9 cellular contexts compared by ENCODE assay signal in the genomic region with DNA sequence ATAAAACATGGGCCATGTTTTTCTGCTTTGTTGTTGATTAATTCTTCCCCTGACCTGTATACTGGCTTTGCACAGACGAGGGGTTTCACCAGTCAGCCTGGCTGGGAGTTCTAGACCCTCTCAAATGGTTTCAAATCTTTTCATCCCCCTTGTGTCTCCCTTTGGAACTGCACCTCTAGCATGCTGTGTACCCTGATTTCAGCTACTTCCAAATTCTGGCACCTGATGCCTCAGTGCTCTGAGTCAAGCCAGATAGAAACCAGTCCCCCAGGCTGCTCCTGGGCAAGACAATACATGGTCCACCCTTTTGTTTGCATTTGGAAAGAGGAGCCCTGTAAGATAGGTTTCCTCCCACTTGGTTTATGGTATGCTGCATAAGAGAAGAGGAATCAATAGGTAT.
DNase-seq lines count a peak whose midpoint lies in the region; ATAC-seq and TF ChIP-seq lines count a peak whose summit lies in the region.
"Had no signal": no experiment of that assay in that cellular context is flagged by ENCODE, and none has a peak within 500 bp of the region (broad histone marks: within the 10 kb centered on the region; RNA-seq: fewer than 3 reads in every experiment).

No MANE protein-coding gene starts in this region.

- no peaks in the 10 kb centered on the region for H3K79me2 ChIP-seq in Loucy (ENCODE audit: insufficient read depth, low read length)

- no peak overlapping the region for H3K4me3 ChIP-seq in Loucy (ENCODE audit: low read length, poor library complexity, severe bottlenecking)
- no peak overlapping the region for H3K4me3 ChIP-seq in choroid plexus epithelial cell (ENCODE audit: low read depth, low read length)
- H3K4me3 ChIP-seq: BLaER1 had no signal

- H3K9me3 ChIP-seq in Loucy (ENCODE audit: insufficient read depth, low read depth, low read length): no peaks in the 10 kb centered on the region

- H3K27ac Mint-ChIP-seq in neural crest cell (ENCODE audit: unreplicated experiment): no peak overlapping the region

- no peak overlapping the region for H3K4me2 ChIP-seq in Loucy (ENCODE audit: low read depth, low read length, poor library complexity, severe bottlenecking)
- H3K4me2 ChIP-seq: BLaER1 had no signal

- H4K20me1 ChIP-seq in Loucy (ENCODE audit: insufficient read depth, low read length, poor library complexity, severe bottlenecking): no peaks in the 10 kb centered on the region
- H4K20me1 ChIP-seq: BLaER1 had no signal

- H3K36me3 ChIP-seq in Loucy (ENCODE audit: insufficient read depth, low read length): no peaks in the 10 kb centered on the region
- H3K36me3 ChIP-seq: BLaER1 had no signal

- H3K9me2 ChIP-seq in Loucy (replicated peaks; ENCODE audit: low read depth, low read length): no peaks in the 10 kb centered on the region

- no peak overlapping the region for H3K4me3 Mint-ChIP-seq in neural crest cell

- H3F3A ChIP-seq in Loucy (ENCODE audit: low read depth): no peaks in the 10 kb centered on the region

- peaks cover 11% of the 10 kb centered on the region for H3K4me1 ChIP-seq in Loucy (ENCODE audit: insufficient read depth, low read length, poor library complexity, severe bottlenecking)

- H2AFZ ChIP-seq in Loucy (ENCODE audit: low read length): no peak overlapping the region

- ATAC-seq in HG03280 (IDR thresholded peaks at IDR 0.05; ENCODE audit: unreplicated experiment) (no peak), GM18861 (IDR thresholded peaks at IDR 0.05; ENCODE audit: unreplicated experiment) (no peak)

- H3K27me3 ChIP-seq in Loucy (ENCODE audit: insufficient read depth, low read length, poor library complexity, severe bottlenecking): no peaks in the 10 kb centered on the region
- H3K27me3 ChIP-seq: BLaER1 had no signal

- DNase-seq in NCI-H1436 (lab: John Stamatoyannopoulos, UW): peak; percentile 6
- DNase-seq in NCI-H1436 treated with DMSO at 0.1 percent for 48 hours (lab: John Stamatoyannopoulos, UW): no peak
- peak; percentile 73 for DNase-seq in choroid plexus epithelial cell (ENCODE audit: low read depth)
- peak; percentile 54 for DNase-seq in neural crest cell (ENCODE audit: low read depth, low spot score)
- DNase-seq in amygdala (lab: John Stamatoyannopoulos, UW): no peak

- no peak overlapping the region for H3K9ac ChIP-seq in Loucy (ENCODE audit: low read depth, low read length, poor library complexity, severe bottlenecking)
- H3K9ac ChIP-seq: BLaER1 had no signal

- no peaks in the 10 kb centered on the region for H3K27me3 Mint-ChIP-seq in neural crest cell (ENCODE audit: low read depth)

- H3K36me3 Mint-ChIP-seq in neural crest cell (ENCODE audit: low read depth): peaks cover 4% of the 10 kb centered on the region

- peaks cover 12% of the 10 kb centered on the region for H3K9me3 Mint-ChIP-seq in neural crest cell

- H3K4me1 Mint-ChIP-seq in neural crest cell: peaks cover 6% of the 10 kb centered on the region

- peak; percentile 84 for TF ChIP-seq CTCF in Loucy (conservative IDR thresholded peaks at IDR 0.05; ENCODE audit: low read length)
- TF ChIP-seq CTCF in choroid plexus epithelial cell (conservative IDR thresholded peaks at IDR 0.05; ENCODE audit: low read depth, low read length): peak; percentile 95
- peak; percentile 66 for TF ChIP-seq CTCF in neural crest cell (conservative IDR thresholded peaks at IDR 0.05)

Comparison
In these comparisons a context has a peak if more than half of its experiments do, and no peak if none do; other contexts are left out.
1. DNase-seq: peak in NCI-H1436 (single experiment), choroid plexus epithelial cell (single experiment) and neural crest cell (single experiment); none in NCI-H1436 treated with DMSO at 0.1 percent for 48 hours (single experiment) and amygdala (0 of 56).
2. Peak in every context shown above with its lines, with median percentiles within 50 percentile points of each other: CTCF ChIP-seq.